In genomic region chr1:82845371-82845770, GRCh38 we compare ENCODE assay signal across 24 cellular contexts.
"Had no signal": no experiment of that assay in that cellular context is flagged by ENCODE, and none has a peak within 500 bp of the region (broad histone marks: within the 10 kb centered on the region; RNA-seq: fewer than 3 reads in every experiment).

No MANE protein-coding gene starts in this region.

- H3K36me3 Mint-ChIP-seq: naive B cell had no signal

- H3K4me3 Mint-ChIP-seq: dendritic cell treated with granulocyte-macrophage colony-stimulating factor and Interleukin-4, amounts not matched to agents 40 ng/mL and 50 ng/mL, for 4 days; effector memory CD8-positive, alpha-beta T cell; naive B cell; nephron had no signal

- H3K4me1 ChIP-seq: esophagus squamous epithelium, gastroesophageal sphincter, stomach, transverse colon had no signal

- H3K4me2 ChIP-seq: hepatocyte had no signal

- H2AFZ ChIP-seq: hepatocyte had no signal

- H3K9me3 ChIP-seq: esophagus squamous epithelium, gastroesophageal sphincter, ovary, stomach, thoracic aorta, transverse colon had no signal

- H3K36me3 ChIP-seq: esophagus squamous epithelium, gastroesophageal sphincter, ovary, stomach, thoracic aorta, transverse colon had no signal

- H3K27me3 ChIP-seq: esophagus squamous epithelium, gastroesophageal sphincter, hepatocyte, ovary, stomach, transverse colon had no signal

- H3K4me1 Mint-ChIP-seq: naive B cell, nephron had no signal

- H3K79me2 ChIP-seq: hepatocyte had no signal

- H3K4me3 ChIP-seq: esophagus squamous epithelium, gastroesophageal sphincter, hepatocyte, lung, ovary, stomach, thoracic aorta, transverse colon had no signal

- DNase-seq: effector memory CD8-positive, alpha-beta T cell; esophagus squamous epithelium; foreskin fibroblast; head of caudate nucleus; left colon; left ventricle myocardium superior; mesenchymal stem cell; naive B cell; nucleus accumbens; ovary; right cardiac atrium; small intestine; stimulated activated CD4-positive, alpha-beta T cell treated with anti-CD3 and anti-CD28 coated beads, Interleukin-12 subunit alpha, Interleukin-12 subunit beta, amount 100 ng/mL, for 4 hours; stimulated activated naive CD4-positive, alpha-beta T cell; stomach; substantia nigra; transverse colon had no signal

- H3K27ac ChIP-seq: esophagus squamous epithelium, gastroesophageal sphincter, hepatocyte, ovary, stomach, thoracic aorta, transverse colon had no signal

- H3K27me3 Mint-ChIP-seq: dendritic cell treated with granulocyte-macrophage colony-stimulating factor and Interleukin-4, amounts not matched to agents 40 ng/mL and 50 ng/mL, for 4 days; effector memory CD8-positive, alpha-beta T cell; naive B cell; progenitor cell of endocrine pancreas had no signal

- H3K9me3 Mint-ChIP-seq: dendritic cell treated with granulocyte-macrophage colony-stimulating factor and Interleukin-4, amounts not matched to agents 40 ng/mL and 50 ng/mL, for 4 days; naive B cell; nephron had no signal

- H3K27ac Mint-ChIP-seq: dendritic cell treated with granulocyte-macrophage colony-stimulating factor and Interleukin-4, amounts not matched to agents 40 ng/mL and 50 ng/mL, for 4 days; effector memory CD8-positive, alpha-beta T cell; naive B cell; nephron; progenitor cell of endocrine pancreas had no signal
